ENCODE assay signal across 27 cellular contexts in genomic region chr16:5575121-5575520, GRCh38.
"Had no signal": no experiment of that assay in that cellular context is flagged by ENCODE, and none has a peak within 500 bp of the region (broad histone marks: within the 10 kb centered on the region; RNA-seq: fewer than 3 reads in every experiment).

No MANE protein-coding gene starts in this region.

- ATAC-seq: stimulated activated effector memory CD8-positive, alpha-beta T cell treated with anti-CD3 and anti-CD28 coated beads, Interleukin-12 subunit alpha, Interleukin-12 subunit beta, amount 100 ng/mL, for 72 hours; stimulated activated memory B cell treated with anti-CD40 and anti-IgM and Interleukin-4, amounts not matched to agents 10 μg/mL and 1 μg/mL and 100 μg/mL, for 72 hours; stimulated activated naive B cell treated with anti-CD40 and anti-IgM and Interleukin-4, amounts not matched to agents 10 μg/mL and 1 μg/mL and 100 μg/mL, for 72 hours; stimulated activated naive CD8-positive, alpha-beta T cell treated with anti-CD3 and anti-CD28 coated beads, Interleukin-15, amount 100 ng/mL, for 72 hours; stimulated activated naive CD8-positive, alpha-beta T cell treated with anti-CD3 and anti-CD28 coated beads, Interleukin-15, Interleukin-2, amounts not matched to agents 100 U/mL and 50 U/mL, for 24 hours; upper lobe of right lung had no signal

- FAIRE-seq: urothelium cell line had no signal

- H3K36me3 ChIP-seq: stomach, suprapubic skin, thoracic aorta, thyroid gland, tibial artery, tibial nerve, transverse colon, upper lobe of left lung, upper lobe of right lung, uterus, vagina had no signal

- H3K27me3 ChIP-seq: suprapubic skin, testis, thyroid gland, tibial nerve, transverse colon, upper lobe of left lung, upper lobe of right lung, uterus, vagina had no signal

- H3K4me3 ChIP-seq: stomach, suprapubic skin, testis, thoracic aorta, thyroid gland, tibial artery, tibial nerve, transverse colon, upper lobe of left lung, upper lobe of right lung, uterus, vagina had no signal

- H3K9me3 ChIP-seq: stomach, suprapubic skin, testis, thoracic aorta, thyroid gland, tibial artery, transverse colon, upper lobe of left lung, upper lobe of right lung, uterus, vagina had no signal

- DNase-seq: stimulated activated CD4-positive, alpha-beta T cell treated with anti-CD3 and anti-CD28 coated beads, Interleukin-2, amount 100 ng/mL, for 48 hours; stimulated activated CD4-positive, alpha-beta T cell treated with anti-CD3 and anti-CD28 coated beads, Interleukin-4, amount 100 ng/mL, for 1 hour; stimulated activated CD4-positive, alpha-beta T cell treated with anti-CD3 and anti-CD28 coated beads, Interleukin-4, amount 100 ng/mL, for 24 hours; stimulated activated CD4-positive, alpha-beta T cell treated with anti-CD3 and anti-CD28 coated beads, Interleukin-4, amount 100 ng/mL, for 4 hours; stimulated activated CD8-positive, alpha-beta memory T cell treated with anti-CD3 and anti-CD28 coated beads, Interleukin-4, amount 100 ng/mL, for 48 hours; stimulated activated naive B cell treated with anti-CD40 and anti-IgM and Interleukin-4, amounts not matched to agents 10 μg/mL and 1 μg/mL and 100 μg/mL, for 72 hours; stimulated activated naive CD4-positive, alpha-beta T cell; stimulated activated naive CD4-positive, alpha-beta T cell treated with Interleukin-2 at 50 U/mL for 16 hours; stimulated activated naive CD8-positive, alpha-beta T cell treated with anti-CD3 and anti-CD28 coated beads, Interleukin-15, amount 100 ng/mL, for 72 hours; stimulated activated naive CD8-positive, alpha-beta T cell treated with anti-CD3 and anti-CD28 coated beads, Interleukin-15, Interleukin-2, amounts not matched to agents 100 U/mL and 50 U/mL, for 24 hours; stomach; substantia nigra; testis; tibial artery; transverse colon; trophoblast cell; upper lobe of left lung; upper lobe of right lung; uterus had no signal

- H3K27ac ChIP-seq: stomach, suprapubic skin, testis, thoracic aorta, thyroid gland, tibial artery, tibial nerve, transverse colon, upper lobe of left lung, upper lobe of right lung, uterus, vagina had no signal

- H3K4me1 ChIP-seq: stomach, suprapubic skin, testis, thyroid gland, tibial artery, tibial nerve, transverse colon, upper lobe of left lung, upper lobe of right lung, uterus, vagina had no signal
